In the genomic region with DNA sequence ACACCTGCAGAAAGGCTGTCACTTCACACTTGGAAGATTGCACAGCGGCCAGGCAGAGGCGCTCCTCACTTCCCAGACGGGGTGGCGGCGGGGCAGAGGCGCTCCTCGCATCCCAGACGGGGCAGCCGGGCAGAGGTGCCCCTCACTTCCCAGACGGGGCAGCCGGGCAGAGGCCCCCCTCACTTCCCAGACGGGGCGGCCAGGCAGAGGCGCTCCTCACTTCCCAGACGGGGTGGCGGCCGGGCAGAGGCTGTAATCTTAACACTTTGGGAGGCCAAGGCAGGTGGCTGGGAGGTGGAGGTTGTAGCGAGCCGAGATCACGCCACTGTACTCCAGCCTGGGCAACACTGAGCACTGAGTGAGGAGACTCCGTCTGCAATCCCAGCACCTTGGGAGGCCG, we compare ENCODE assay signal across 3 cellular contexts.
DNase-seq lines count a peak whose midpoint lies in the region; ATAC-seq and TF ChIP-seq lines count a peak whose summit lies in the region.
"Not testable (repeated sequence)": the region's sequence is repeated elsewhere in the genome, so short reads cannot be mapped to it uniquely, and the experiment has no call there.

No MANE protein-coding gene starts in this region.

- not testable (repeated sequence) for H2BK120ac ChIP-seq in mesenchymal stem cell (ENCODE audit: low read depth, low read length)

- H3K27ac ChIP-seq in DND-41 (ENCODE audit: low read length); mesenchymal stem cell (ENCODE audit: low read length, poor library complexity, severe bottlenecking): not testable (repeated sequence)

- H2BK5ac ChIP-seq in mesenchymal stem cell (ENCODE audit: low read depth, low read length, poor library complexity, severe bottlenecking) = peak overlapping the region; percentile 31

- not testable (repeated sequence) for H3K36me3 ChIP-seq in DND-41 (ENCODE audit: insufficient read depth, low read length); mesenchymal stem cell (ENCODE audit: control insufficient read depth in 1 of 2, insufficient read depth in 2 of 2, low read depth in 1 of 2, low read length in 2 of 2)

- not testable (repeated sequence) for H4K20me1 ChIP-seq in DND-41 (ENCODE audit: insufficient read depth, low read length)

- H3K27ac Mint-ChIP-seq in neural crest cell (ENCODE audit: unreplicated experiment) = peak overlapping the region; percentile 58

- H3K79me1 ChIP-seq in mesenchymal stem cell (replicated peaks; ENCODE audit: low read length, poor library complexity, severe bottlenecking) = not testable (repeated sequence)

- H3K27me3 ChIP-seq in DND-41 (ENCODE audit: insufficient read depth, low read length, poor library complexity); mesenchymal stem cell (ENCODE audit: control insufficient read depth in 1 of 2, insufficient read depth in 1 of 2, low read length in 2 of 2): not testable (repeated sequence)

- H2BK15ac ChIP-seq in mesenchymal stem cell (ENCODE audit: low read depth, poor library complexity, severe bottlenecking) = not testable (repeated sequence)

- not testable (repeated sequence) for H4K8ac ChIP-seq in mesenchymal stem cell (ENCODE audit: low read length)

- H3K23ac ChIP-seq in mesenchymal stem cell (ENCODE audit: low read length in 2 of 2) = not testable (repeated sequence)

- TF ChIP-seq CTCF in DND-41 (IDR thresholded peaks at IDR 0.05; ENCODE audit: borderline replicate concordance, extremely low read depth, low read length, poor library complexity, severe bottlenecking); neural crest cell (conservative IDR thresholded peaks at IDR 0.05): not testable (repeated sequence)

- not testable (repeated sequence) for H3K4me3 Mint-ChIP-seq in neural crest cell

- not testable (repeated sequence) for H2AK5ac ChIP-seq in mesenchymal stem cell (ENCODE audit: low read length, severe bottlenecking)

- H3K4me1 ChIP-seq in DND-41 (ENCODE audit: insufficient read depth, low read length); mesenchymal stem cell (ENCODE audit: control insufficient read depth, insufficient read depth, low read depth, low read length): not testable (repeated sequence)

- not testable (repeated sequence) for H3K14ac ChIP-seq in mesenchymal stem cell (ENCODE audit: low read length in 2 of 2)

- not testable (repeated sequence) for H3K79me2 ChIP-seq in DND-41 (ENCODE audit: insufficient read depth, low read length)

- H3K4me1 Mint-ChIP-seq in neural crest cell = not testable (repeated sequence)

- not testable (repeated sequence) for H3K4ac ChIP-seq in mesenchymal stem cell (ENCODE audit: low read depth in 1 of 2, low read length in 2 of 2)

- H3K9ac ChIP-seq in DND-41 (ENCODE audit: low read depth, low read length); mesenchymal stem cell (ENCODE audit: low read length): not testable (repeated sequence)

- H3K36me3 Mint-ChIP-seq in neural crest cell (ENCODE audit: low read depth) = not testable (repeated sequence)

- not testable (repeated sequence) for H3K4me2 ChIP-seq in DND-41 (ENCODE audit: insufficient read depth, low read length); mesenchymal stem cell (ENCODE audit: low read length, poor library complexity, severe bottlenecking)

- H3K4me3 ChIP-seq in DND-41 (ENCODE audit: low read depth in 1 of 2, low read length in 2 of 2); mesenchymal stem cell (ENCODE audit: insufficient read depth in 1 of 2, low read depth in 1 of 2, low read length in 2 of 2): not testable (repeated sequence)

- not testable (repeated sequence) for ATAC-seq in DND-41 (ENCODE audit: insufficient read depth, low read depth)

- not testable (repeated sequence) for H3K9me3 ChIP-seq in DND-41 (ENCODE audit: insufficient read depth, low read length, severe bottlenecking); mesenchymal stem cell (ENCODE audit: control insufficient read depth, low read length)

- peak; percentile 5 for DNase-seq in DND-41
- not testable (repeated sequence) for DNase-seq in mesenchymal stem cell; neural crest cell (ENCODE audit: low read depth, low spot score)

- H2AFZ ChIP-seq in DND-41 (ENCODE audit: low read depth, low read length); mesenchymal stem cell (ENCODE audit: low read depth, low read length): not testable (repeated sequence)

- not testable (repeated sequence) for H2BK12ac ChIP-seq in mesenchymal stem cell (ENCODE audit: low read length in 2 of 2)

- H3K27me3 Mint-ChIP-seq in neural crest cell (ENCODE audit: low read depth) = not testable (repeated sequence)

- WGBS in mesenchymal stem cell = 95% methylated on average over 22 of the region's 22 CpGs

- not testable (repeated sequence) for H4K91ac ChIP-seq in mesenchymal stem cell (ENCODE audit: low read length)

- H3K9me3 Mint-ChIP-seq in neural crest cell = not testable (repeated sequence)

- H3K18ac ChIP-seq in mesenchymal stem cell (ENCODE audit: low read depth in 1 of 2, low read length in 2 of 2) = not testable (repeated sequence)
